In the genomic region with DNA sequence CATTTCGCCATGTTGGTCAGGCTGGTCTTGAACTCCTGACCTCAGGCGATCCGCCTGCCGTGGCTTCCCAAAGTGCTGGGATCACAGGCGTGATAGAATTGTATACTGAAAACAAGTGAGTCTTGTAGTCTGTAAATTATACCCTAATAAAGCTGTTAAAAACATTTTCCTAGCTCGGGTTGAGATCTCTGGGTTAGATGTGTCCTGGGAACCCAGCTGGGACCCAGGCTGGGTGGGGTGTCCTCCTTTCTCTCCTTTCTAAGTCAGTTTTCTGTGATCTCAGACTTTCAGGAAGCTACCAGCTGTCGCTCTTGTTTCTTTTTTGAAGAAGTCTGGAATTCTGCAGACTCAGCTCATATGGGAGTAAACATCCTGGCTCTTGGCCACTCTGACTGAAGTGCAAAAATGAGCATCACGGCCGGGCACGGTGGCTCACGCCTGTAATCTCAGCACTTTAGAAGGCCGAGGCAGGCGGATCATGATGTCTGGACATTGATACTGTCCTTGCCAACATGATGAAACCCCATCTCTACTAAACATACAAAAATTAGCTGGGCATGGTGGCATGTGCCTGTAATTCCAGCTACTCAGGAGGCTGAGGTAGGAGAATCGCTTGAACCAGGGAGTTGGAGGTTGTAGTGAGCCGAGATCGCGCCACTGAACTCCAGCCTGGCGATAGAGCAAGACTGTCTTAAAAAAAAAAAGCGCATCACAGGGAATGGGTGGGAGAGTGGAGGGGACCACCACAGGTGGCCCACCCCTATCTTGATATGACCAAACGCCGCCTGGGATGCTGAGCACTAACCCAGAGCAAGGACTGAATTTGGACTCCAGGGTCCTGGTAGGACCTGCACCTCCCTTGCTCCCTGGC, we compare ENCODE assay signal across 1 cellular context.
TF ChIP-seq lines count a peak whose summit lies in the region.

No MANE protein-coding gene starts in this region.

TF ChIP-seq in HepG2, 621 proteins besides CTCF, POLR2A, EP300 and RAD21 (continued from another document):
- TF ChIP-seq, protein P1, sequence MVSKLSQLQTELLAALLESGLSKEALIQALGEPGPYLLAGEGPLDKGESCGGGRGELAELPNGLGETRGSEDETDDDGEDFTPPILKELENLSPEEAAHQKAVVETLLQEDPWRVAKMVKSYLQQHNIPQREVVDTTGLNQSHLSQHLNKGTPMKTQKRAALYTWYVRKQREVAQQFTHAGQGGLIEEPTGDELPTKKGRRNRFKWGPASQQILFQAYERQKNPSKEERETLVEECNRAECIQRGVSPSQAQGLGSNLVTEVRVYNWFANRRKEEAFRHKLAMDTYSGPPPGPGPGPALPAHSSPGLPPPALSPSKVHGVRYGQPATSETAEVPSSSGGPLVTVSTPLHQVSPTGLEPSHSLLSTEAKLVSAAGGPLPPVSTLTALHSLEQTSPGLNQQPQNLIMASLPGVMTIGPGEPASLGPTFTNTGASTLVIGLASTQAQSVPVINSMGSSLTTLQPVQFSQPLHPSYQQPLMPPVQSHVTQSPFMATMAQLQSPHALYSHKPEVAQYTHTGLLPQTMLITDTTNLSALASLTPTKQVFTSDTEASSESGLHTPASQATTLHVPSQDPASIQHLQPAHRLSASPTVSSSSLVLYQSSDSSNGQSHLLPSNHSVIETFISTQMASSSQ (IDR thresholded peaks at IDR 0.05; ENCODE audit: low read depth) = no peak
- TF ChIP-seq, protein P1 (CRISPR knock-in tag; IDR thresholded peaks at IDR 0.05; ENCODE audit: borderline replicate concordance) = 0 out of 2 replicates have a peak, but pooled peaks have one; percentile 16
- TF ChIP-seq NONO (IDR thresholded peaks at IDR 0.05) (no peak), NONO (CRISPR knock-in tag; conservative IDR thresholded peaks at IDR 0.05) (no peak), NRL (CRISPR knock-in tag; IDR thresholded peaks at IDR 0.05; ENCODE audit: borderline replicate concordance) (peak; percentile 51; the same call in 1 of the 2 replicates), RFX5 (IDR thresholded peaks at IDR 0.05; ENCODE audit: low read depth, low read length) (peak; percentile 30; the same call in 1 of the 2 replicates), TARDBP (CRISPR knock-in tag; IDR thresholded peaks at IDR 0.05) (peak; percentile 67; the same call in 1 of the 2 replicates)
- TF ChIP-seq, protein P2, sequence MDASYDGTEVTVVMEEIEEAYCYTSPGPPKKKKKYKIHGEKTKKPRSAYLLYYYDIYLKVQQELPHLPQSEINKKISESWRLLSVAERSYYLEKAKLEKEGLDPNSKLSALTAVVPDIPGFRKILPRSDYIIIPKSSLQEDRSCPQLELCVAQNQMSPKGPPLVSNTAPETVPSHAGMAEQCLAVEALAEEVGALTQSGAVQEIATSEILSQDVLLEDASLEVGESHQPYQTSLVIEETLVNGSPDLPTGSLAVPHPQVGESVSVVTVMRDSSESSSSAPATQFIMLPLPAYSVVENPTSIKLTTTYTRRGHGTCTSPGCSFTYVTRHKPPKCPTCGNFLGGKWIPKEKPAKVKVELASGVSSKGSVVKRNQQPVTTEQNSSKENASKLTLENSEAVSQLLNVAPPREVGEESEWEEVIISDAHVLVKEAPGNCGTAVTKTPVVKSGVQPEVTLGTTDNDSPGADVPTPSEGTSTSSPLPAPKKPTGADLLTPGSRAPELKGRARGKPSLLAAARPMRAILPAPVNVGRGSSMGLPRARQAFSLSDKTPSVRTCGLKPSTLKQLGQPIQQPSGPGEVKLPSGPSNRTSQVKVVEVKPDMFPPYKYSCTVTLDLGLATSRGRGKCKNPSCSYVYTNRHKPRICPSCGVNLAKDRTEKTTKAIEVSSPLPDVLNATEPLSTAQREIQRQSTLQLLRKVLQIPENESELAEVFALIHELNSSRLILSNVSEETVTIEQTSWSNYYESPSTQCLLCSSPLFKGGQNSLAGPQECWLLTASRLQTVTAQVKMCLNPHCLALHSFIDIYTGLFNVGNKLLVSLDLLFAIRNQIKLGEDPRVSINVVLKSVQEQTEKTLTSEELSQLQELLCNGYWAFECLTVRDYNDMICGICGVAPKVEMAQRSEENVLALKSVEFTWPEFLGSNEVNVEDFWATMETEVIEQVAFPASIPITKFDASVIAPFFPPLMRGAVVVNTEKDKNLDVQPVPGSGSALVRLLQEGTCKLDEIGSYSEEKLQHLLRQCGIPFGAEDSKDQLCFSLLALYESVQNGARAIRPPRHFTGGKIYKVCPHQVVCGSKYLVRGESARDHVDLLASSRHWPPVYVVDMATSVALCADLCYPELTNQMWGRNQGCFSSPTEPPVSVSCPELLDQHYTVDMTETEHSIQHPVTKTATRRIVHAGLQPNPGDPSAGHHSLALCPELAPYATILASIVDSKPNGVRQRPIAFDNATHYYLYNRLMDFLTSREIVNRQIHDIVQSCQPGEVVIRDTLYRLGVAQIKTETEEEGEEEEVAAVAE (CRISPR knock-in tag; IDR thresholded peaks at IDR 0.05; ENCODE audit: borderline replicate concordance) = 0 out of 2 replicates have a peak, but pooled peaks have one; percentile 13
- TF ChIP-seq, protein P3, sequence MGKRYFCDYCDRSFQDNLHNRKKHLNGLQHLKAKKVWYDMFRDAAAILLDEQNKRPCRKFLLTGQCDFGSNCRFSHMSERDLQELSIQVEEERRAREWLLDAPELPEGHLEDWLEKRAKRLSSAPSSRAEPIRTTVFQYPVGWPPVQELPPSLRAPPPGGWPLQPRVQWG (CRISPR knock-in tag; IDR thresholded peaks at IDR 0.05; ENCODE audit: borderline replicate concordance, low read depth) = 0 out of 2 replicates have a peak, but pooled peaks have one; percentile 27
- TF ChIP-seq, protein P4, sequence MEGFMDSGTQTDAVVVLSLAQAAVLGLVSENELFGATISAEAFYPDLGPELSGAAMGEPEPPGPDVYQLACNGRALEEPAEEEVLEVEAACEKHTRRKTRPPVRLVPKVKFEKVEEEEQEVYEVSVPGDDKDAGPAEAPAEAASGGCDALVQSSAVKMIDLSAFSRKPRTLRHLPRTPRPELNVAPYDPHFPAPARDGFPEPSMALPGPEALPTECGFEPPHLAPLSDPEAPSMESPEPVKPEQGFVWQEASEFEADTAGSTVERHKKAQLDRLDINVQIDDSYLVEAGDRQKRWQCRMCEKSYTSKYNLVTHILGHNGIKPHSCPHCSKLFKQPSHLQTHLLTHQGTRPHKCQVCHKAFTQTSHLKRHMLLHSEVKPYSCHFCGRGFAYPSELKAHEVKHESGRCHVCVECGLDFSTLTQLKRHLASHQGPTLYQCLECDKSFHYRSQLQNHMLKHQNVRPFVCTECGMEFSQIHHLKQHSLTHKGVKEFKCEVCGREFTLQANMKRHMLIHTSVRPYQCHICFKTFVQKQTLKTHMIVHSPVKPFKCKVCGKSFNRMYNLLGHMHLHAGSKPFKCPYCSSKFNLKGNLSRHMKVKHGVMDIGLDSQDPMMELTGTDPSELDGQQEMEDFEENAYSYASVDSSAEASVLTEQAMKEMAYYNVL (CRISPR knock-in tag; IDR thresholded peaks at IDR 0.05; ENCODE audit: borderline replicate concordance) = peak; percentile 37; the same call in 1 of the 2 replicates
